Comparison of ENCODE assay signal across 8 cellular contexts in genomic region chr1:2314803-2315710, GRCh38.
DNase-seq lines count a peak whose midpoint lies in the region; ATAC-seq and TF ChIP-seq lines count a peak whose summit lies in the region.

No MANE protein-coding gene starts in this region.

- H3K4me1 ChIP-seq in tibial artery = peaks cover 21 to 100% (median 89%) of the 10 kb centered on the region in 4 donors

- intact Hi-C loops in natural killer cell (cut with micrococcal nuclease) = loop anchor here (2.0 kb wide), 1 partner anchor 14 kb away; no protein-coding TSS in a partner anchor
- intact Hi-C loops in tibial artery (cut with DNase I; ENCODE audit: low total_unique reads) = loop anchor here (5.0 to 10.0 kb wide), 3 partner anchors 70 to 110 kb away; no protein-coding TSS in a partner anchor

- H3K36me3 ChIP-seq in tibial artery = peaks cover 0 to 6% (median 0%) of the 10 kb centered on the region in 3 donors

- peak; percentile 95 for DNase-seq in GM10266 (ENCODE audit: extremely low spot score)
- peak; percentile 24 for DNase-seq in NCI-H1694 treated with DMSO at 0.1 percent for 48 hours (lab: John Stamatoyannopoulos, UW)
- DNase-seq in activated CD8-positive, alpha-beta memory T cell treated with anti-CD3 and anti-CD28 coated beads, Interleukin-2, amount 10 ng/mL, durations not matched to agents 7 days and 5 days = peak; percentile 63
- no peak for DNase-seq in epithelial cell of proximal tubule (ENCODE audit: low read depth)
- DNase-seq in natural killer cell = peak; percentile 67
- DNase-seq in tibial artery = no peak

- no peaks in the 10 kb centered on the region for H3K27me3 Mint-ChIP-seq in activated CD8-positive, alpha-beta memory T cell treated with anti-CD3 and anti-CD28 coated beads, Interleukin-2, amount 10 ng/mL, durations not matched to agents 7 days and 5 days
- no peaks in the 10 kb centered on the region for H3K27me3 Mint-ChIP-seq in natural killer cell (ENCODE audit: low read depth in 2 of 2)

- no peaks in the 10 kb centered on the region for H3K27me3 ChIP-seq in tibial artery

- H3K4me3 ChIP-seq in epithelial cell of proximal tubule (ENCODE audit: low read depth, low read length) = peak overlapping the region; percentile 55
- H3K4me3 ChIP-seq in tibial artery = peak overlapping the region; percentile 53 to 78

- peak overlapping the region; percentile 90 to 93 for H3K27ac ChIP-seq in tibial artery

- TF ChIP-seq CTCF in GM10266 (IDR thresholded peaks at IDR 0.05; ENCODE audit: control insufficient read depth, insufficient read depth, low read depth, missing control alignments) (peak; percentile 71), epithelial cell of proximal tubule (conservative IDR thresholded peaks at IDR 0.05; ENCODE audit: low read depth, low read length) (peak; percentile 47), natural killer cell (IDR thresholded peaks at IDR 0.05) (peak; percentile 99), tibial artery (IDR thresholded peaks at IDR 0.05) (peak; percentile 71 to 99)

- H3K4me1 Mint-ChIP-seq in activated CD8-positive, alpha-beta memory T cell treated with anti-CD3 and anti-CD28 coated beads, Interleukin-2, amount 10 ng/mL, durations not matched to agents 7 days and 5 days = peaks cover 6% of the 10 kb centered on the region
- peaks cover 0 to 22% of the 10 kb centered on the region in 2 donors for H3K4me1 Mint-ChIP-seq in natural killer cell

- no peaks in the 10 kb centered on the region for H3K36me3 Mint-ChIP-seq in activated CD8-positive, alpha-beta memory T cell treated with anti-CD3 and anti-CD28 coated beads, Interleukin-2, amount 10 ng/mL, durations not matched to agents 7 days and 5 days
- H3K36me3 Mint-ChIP-seq in natural killer cell = no peaks in the 10 kb centered on the region

- ATAC-seq in activated CD8-positive, alpha-beta memory T cell treated with anti-CD3 and anti-CD28 coated beads, Interleukin-2, amount 10 ng/mL, durations not matched to agents 7 days and 5 days = peak; percentile 53
- ATAC-seq in natural killer cell (peak; percentile 72 to 84 (median 78)), HG03442 (IDR thresholded peaks at IDR 0.05; ENCODE audit: unreplicated experiment) (no peak), HG02852 (IDR thresholded peaks at IDR 0.05; ENCODE audit: unreplicated experiment) (no peak)

- CTCF ChIA-PET in activated CD8-positive, alpha-beta memory T cell treated with anti-CD3 and anti-CD28 coated beads, Interleukin-2, amount 10 ng/mL, durations not matched to agents 7 days and 5 days (lab: Charles Lee) = interaction anchor here (0.6 to 4.2 kb wide), 22 partner anchors 8 to 121 kb away, joined by 3 to 41 read pairs (median 4); partner anchors contain the start of genes FAAP20, MORN1 and RER1

- H3K27ac Mint-ChIP-seq in activated CD8-positive, alpha-beta memory T cell treated with anti-CD3 and anti-CD28 coated beads, Interleukin-2, amount 10 ng/mL, durations not matched to agents 7 days and 5 days = no peak overlapping the region
- peak overlapping the region; percentile 69 to 83 for H3K27ac Mint-ChIP-seq in natural killer cell

- no peaks in the 10 kb centered on the region for H3K9me3 Mint-ChIP-seq in activated CD8-positive, alpha-beta memory T cell treated with anti-CD3 and anti-CD28 coated beads, Interleukin-2, amount 10 ng/mL, durations not matched to agents 7 days and 5 days (ENCODE audit: low read depth)
- no peaks in the 10 kb centered on the region for H3K9me3 Mint-ChIP-seq in natural killer cell

- peak overlapping the region; percentile 20 for H3K4me3 Mint-ChIP-seq in activated CD8-positive, alpha-beta memory T cell treated with anti-CD3 and anti-CD28 coated beads, Interleukin-2, amount 10 ng/mL, durations not matched to agents 7 days and 5 days
- peak overlapping the region; percentile 66 for H3K4me3 Mint-ChIP-seq in natural killer cell

- H3K9me3 ChIP-seq in tibial artery = no peaks in the 10 kb centered on the region

Comparison
In these comparisons a context has a peak if more than half of its experiments do, and no peak if none do; other contexts are left out.
1. DNase-seq: peak in GM10266 (single experiment), NCI-H1694 treated with DMSO at 0.1 percent for 48 hours (single experiment), activated CD8-positive, alpha-beta memory T cell treated with anti-CD3 and anti-CD28 coated beads, Interleukin-2, amount 10 ng/mL, durations not matched to agents 7 days and 5 days (single experiment) and natural killer cell (single experiment); none in epithelial cell of proximal tubule (single experiment) and tibial artery (0 of 2).
2. CTCF ChIP-seq: peak in every context shown above with its lines; median percentile 99 in natural killer cell; 85 in tibial artery; 71 in GM10266; 47 in epithelial cell of proximal tubule.
3. ATAC-seq: peak in activated CD8-positive, alpha-beta memory T cell treated with anti-CD3 and anti-CD28 coated beads, Interleukin-2, amount 10 ng/mL, durations not matched to agents 7 days and 5 days (single experiment) and natural killer cell (3 of 3); none in HG03442 (single experiment) and HG02852 (single experiment).